Comparison of ENCODE assay signal across 10 cellular contexts in genomic region chr22:40218723-40219294, GRCh38. TPM values are rescaled to one million over a fixed set of nuclear protein-coding genes. Genes with fewer than 3 reads are reported as not detected.
DNase-seq lines count a peak whose midpoint lies in the region; ATAC-seq and TF ChIP-seq lines count a peak whose summit lies in the region.
"Had no signal": no experiment of that assay in that cellular context is flagged by ENCODE, and none has a peak within 500 bp of the region (broad histone marks: within the 10 kb centered on the region; RNA-seq: fewer than 3 reads in every experiment).

No MANE protein-coding gene starts in this region.

- no peaks in the 10 kb centered on the region for H3K27me3 Mint-ChIP-seq in activated naive CD4-positive, alpha-beta T cell treated with anti-CD3 and anti-CD28 coated beads for 36 hours (ENCODE audit: low read depth)
- H3K27me3 Mint-ChIP-seq in activated naive CD8-positive, alpha-beta T cell, result no peaks in the 10 kb centered on the region

- H3K4me1 Mint-ChIP-seq in activated naive CD4-positive, alpha-beta T cell treated with anti-CD3 and anti-CD28 coated beads for 36 hours (ENCODE audit: low read depth), result peaks cover 79% of the 10 kb centered on the region
- H3K4me1 Mint-ChIP-seq in activated naive CD8-positive, alpha-beta T cell (ENCODE audit: low read depth), result peaks cover 79% of the 10 kb centered on the region

- no peaks in the 10 kb centered on the region for H3K27me3 ChIP-seq in gastroesophageal sphincter
- no peaks in the 10 kb centered on the region for H3K27me3 ChIP-seq in stomach

- TF ChIP-seq CTCF in gastroesophageal sphincter (IDR thresholded peaks at IDR 0.05) (no peak), stomach (IDR thresholded peaks at IDR 0.05) (no peak)

- no peak for DNase-seq in activated naive CD4-positive, alpha-beta T cell treated with anti-CD3 and anti-CD28 coated beads for 36 hours
- DNase-seq in activated naive CD4-positive, alpha-beta T cell treated with anti-CD3 and anti-CD28 coated beads, Interleukin-2, amount 50 U/mL, for 72 hours (ENCODE audit: low spot score in 2 of 2), result no peak
- no peak for DNase-seq in stomach
- no peak for DNase-seq in NCI-H748 (lab: John Stamatoyannopoulos, UW; ENCODE audit: unreplicated experiment)
- DNase-seq: OCI-M1 had no signal

- intact Hi-C loops in activated naive CD4-positive, alpha-beta T cell treated with anti-CD3 and anti-CD28 coated beads for 36 hours (cut with micrococcal nuclease), result no loop called here
- intact Hi-C loops in stomach (cut with DNase I; ENCODE audit: low total_unique reads), result no loop called here

- H3K9me3 ChIP-seq in gastroesophageal sphincter, result no peaks in the 10 kb centered on the region
- H3K9me3 ChIP-seq in stomach, result no peaks in the 10 kb centered on the region

- H3K9me3 Mint-ChIP-seq in activated naive CD4-positive, alpha-beta T cell treated with anti-CD3 and anti-CD28 coated beads for 36 hours, result no peaks in the 10 kb centered on the region
- no peaks in the 10 kb centered on the region for H3K9me3 Mint-ChIP-seq in activated naive CD4-positive, alpha-beta T cell treated with anti-CD3 and anti-CD28 coated beads, Interleukin-2, amount 50 U/mL, for 72 hours
- no peaks in the 10 kb centered on the region for H3K9me3 Mint-ChIP-seq in activated naive CD8-positive, alpha-beta T cell (ENCODE audit: low read depth)

- H3K4me3 ChIP-seq in gastroesophageal sphincter, result no peak overlapping the region
- H3K4me3 ChIP-seq in stomach, result no peak overlapping the region

- TF ChIP-seq POLR2A in gastroesophageal sphincter (IDR thresholded peaks at IDR 0.05) (no peak), stomach (IDR thresholded peaks at IDR 0.05) (no peak)

- no peak for ATAC-seq in activated naive CD4-positive, alpha-beta T cell treated with anti-CD3 and anti-CD28 coated beads, Interleukin-2, amount 50 U/mL, for 72 hours
- no peak for ATAC-seq in gastroesophageal sphincter
- ATAC-seq in GM21423 (IDR thresholded peaks at IDR 0.05; ENCODE audit: unreplicated experiment), result no peak
- no peak for ATAC-seq in HG03108 (IDR thresholded peaks at IDR 0.05; ENCODE audit: unreplicated experiment)

- CTCF ChIA-PET in activated naive CD4-positive, alpha-beta T cell treated with anti-CD3 and anti-CD28 coated beads for 36 hours (lab: Charles Lee), result interaction anchor here (1.0 kb wide), 1 partner anchor 129 kb away, joined by 5 read pairs; no protein-coding TSS in a partner anchor

- H3K36me3 Mint-ChIP-seq in activated naive CD4-positive, alpha-beta T cell treated with anti-CD3 and anti-CD28 coated beads for 36 hours (ENCODE audit: low read depth), result peaks cover 1% of the 10 kb centered on the region
- no peaks in the 10 kb centered on the region for H3K36me3 Mint-ChIP-seq in activated naive CD4-positive, alpha-beta T cell treated with anti-CD3 and anti-CD28 coated beads, Interleukin-2, amount 50 U/mL, for 72 hours
- H3K36me3 Mint-ChIP-seq in activated naive CD8-positive, alpha-beta T cell, result peaks cover 2% of the 10 kb centered on the region

- WGBS in gastroesophageal sphincter (ENCODE audit: low coverage in 1 of 2), 2 donors, result 44 to 49% methylated on average over 5 to 6 of the region's 6 CpGs
- 63 to 70% (median 67%) methylated on average over 6 of the region's 6 CpGs for WGBS in stomach, 5 donors

- no peak for TF ChIP-seq EP300 in gastroesophageal sphincter (IDR thresholded peaks at IDR 0.05)
- TF ChIP-seq EP300 in stomach (IDR thresholded peaks at IDR 0.05), result no peak

- H3K4me3 Mint-ChIP-seq in activated naive CD4-positive, alpha-beta T cell treated with anti-CD3 and anti-CD28 coated beads for 36 hours, result no peak overlapping the region
- no peak overlapping the region for H3K4me3 Mint-ChIP-seq in activated naive CD8-positive, alpha-beta T cell

- H3K36me3 ChIP-seq in gastroesophageal sphincter (no peaks in the 10 kb centered on the region), stomach (no peaks in the 10 kb centered on the region)

- H3K27ac ChIP-seq in gastroesophageal sphincter, result peak overlapping the region; percentile 14 to 84 (median 80)
- peak overlapping the region in 3 of 5 donors; percentile 49 to 73 (median 55) for H3K27ac ChIP-seq in stomach
- H3K27ac ChIP-seq: KMS-11 had no signal

- H3K27ac Mint-ChIP-seq in activated naive CD4-positive, alpha-beta T cell treated with anti-CD3 and anti-CD28 coated beads for 36 hours, result peak overlapping the region; percentile 54
- H3K27ac Mint-ChIP-seq in activated naive CD4-positive, alpha-beta T cell treated with anti-CD3 and anti-CD28 coated beads, Interleukin-2, amount 50 U/mL, for 72 hours, result peak overlapping the region in 1 of 2 donors; percentile 3
- H3K27ac Mint-ChIP-seq in activated naive CD8-positive, alpha-beta T cell, result peak overlapping the region; percentile 88

- peaks cover 9 to 94% (median 32%) of the 10 kb centered on the region in 3 donors for H3K4me1 ChIP-seq in gastroesophageal sphincter
- H3K4me1 ChIP-seq in stomach, result peaks cover 39 to 98% (median 73%) of the 10 kb centered on the region in 4 donors

RNA-seq across cellular contexts. Expression of gene TNRC6B, which starts 41.1 kb away (rescaled TPM):
- 10 to 100 TPM; 37.9 TPM for total RNA-seq in activated naive CD4-positive, alpha-beta T cell treated with anti-CD3 and anti-CD28 coated beads for 36 hours
- 10 to 100 TPM; 57.7 to 63.2 TPM for total RNA-seq in activated naive CD4-positive, alpha-beta T cell treated with anti-CD3 and anti-CD28 coated beads, Interleukin-2, amount 50 U/mL, for 72 hours
- total RNA-seq in gastroesophageal sphincter (10 to 100 TPM; 32.4 to 71.2 (median 60.7) TPM), stomach (100 to 1,000 TPM in 1 of 5 donors, 10 to 100 TPM in 4; 13.6 to 316 (median 47.9) TPM)
- 1 to 10 TPM in 1 of 3 donors, under 1 TPM in 2; 0.88 to 5.8 (median 0.92) TPM for polyA plus RNA-seq in stomach
